Comparison of ENCODE assay signal across 8 cellular contexts in the genomic region with DNA sequence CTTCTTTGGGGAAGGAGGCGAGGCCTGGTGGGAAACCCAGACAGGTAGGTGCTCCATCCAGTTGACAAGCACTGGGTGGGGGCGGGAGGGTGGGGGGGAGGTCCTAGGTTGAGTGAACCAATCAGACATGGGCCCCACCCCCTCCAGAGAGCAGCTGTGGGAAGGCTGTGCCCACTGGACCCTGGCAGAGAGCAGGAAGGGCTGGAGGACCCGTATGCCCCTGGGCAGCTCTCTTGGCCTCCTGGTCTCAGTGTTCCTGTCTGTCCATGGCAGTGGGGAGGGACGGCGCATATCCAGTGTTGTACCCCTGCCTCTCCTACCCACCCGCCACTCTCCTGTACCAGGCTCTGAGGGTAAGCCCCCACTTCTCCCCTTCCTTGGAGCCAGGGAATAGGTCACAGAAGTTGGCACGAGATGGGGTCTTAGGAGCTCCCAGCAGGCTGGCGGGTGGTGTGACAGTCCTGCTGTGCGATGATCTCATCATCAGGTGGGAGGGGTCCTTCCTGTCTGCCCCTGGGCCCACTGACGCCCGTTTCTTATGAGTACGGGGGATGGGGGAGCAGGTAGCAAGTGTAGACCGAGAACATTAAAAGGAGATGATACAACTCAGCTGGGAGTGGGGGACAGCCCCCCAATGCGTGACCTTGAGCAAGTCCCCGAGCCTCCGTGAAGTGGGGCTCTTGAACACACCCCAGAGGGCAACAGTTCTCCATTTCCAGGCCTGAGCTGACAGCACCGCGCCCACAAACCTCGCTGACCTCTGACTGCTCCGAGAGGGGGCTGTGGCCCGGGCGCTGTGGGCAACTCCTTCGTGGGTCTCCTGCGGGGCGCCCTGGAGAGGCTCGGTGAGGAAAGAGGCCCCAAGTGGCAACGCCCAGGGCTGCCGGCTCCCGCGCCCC. TPM values are rescaled to one million over a fixed set of nuclear protein-coding genes. Genes with fewer than 3 reads are reported as not detected.
DNase-seq lines count a peak whose midpoint lies in the region; ATAC-seq and TF ChIP-seq lines count a peak whose summit lies in the region.

No MANE protein-coding gene starts in this region.

- H3K9me3 Mint-ChIP-seq in activated T-helper 1 cell treated with anti-CD3 and anti-CD28 coated beads, Interleukin-12 subunit alpha, Interleukin-12 subunit beta, Interleukin-2, Interleukin-4 antibody, amounts not matched to agents 30 ng/mL and 10 ng/mL and 1 ng/mL, durations not matched to agents 14 hours and 24 hours and 36 hours: no peaks in the 10 kb centered on the region
- H3K9me3 Mint-ChIP-seq in memory B cell: no peaks in the 10 kb centered on the region

- peaks cover 14% of the 10 kb centered on the region for H3K27me3 Mint-ChIP-seq in activated T-helper 1 cell treated with anti-CD3 and anti-CD28 coated beads, Interleukin-12 subunit alpha, Interleukin-12 subunit beta, Interleukin-2, Interleukin-4 antibody, amounts not matched to agents 30 ng/mL and 10 ng/mL and 1 ng/mL, durations not matched to agents 14 hours and 24 hours and 36 hours (ENCODE audit: insufficient read depth)
- H3K27me3 Mint-ChIP-seq in memory B cell: no peaks in the 10 kb centered on the region

- peak overlapping the region; percentile 79 for H3K4me3 Mint-ChIP-seq in activated T-helper 1 cell treated with anti-CD3 and anti-CD28 coated beads, Interleukin-12 subunit alpha, Interleukin-12 subunit beta, Interleukin-2, Interleukin-4 antibody, amounts not matched to agents 30 ng/mL and 10 ng/mL and 1 ng/mL, durations not matched to agents 14 hours and 24 hours and 36 hours
- peak overlapping the region; percentile 92 for H3K4me3 Mint-ChIP-seq in memory B cell

- H3K27me3 ChIP-seq in left ventricle myocardium inferior (ENCODE audit: low read depth) (no peaks in the 10 kb centered on the region), right atrium auricular region (no peaks in the 10 kb centered on the region), vagina (no peaks in the 10 kb centered on the region)

- H3K4me3 ChIP-seq in left ventricle myocardium inferior (peak overlapping the region; percentile 76), right atrium auricular region (peak overlapping the region in 1 of 2 donors; percentile 60), vagina (peak overlapping the region; percentile 57 to 80)

- peaks cover 20% of the 10 kb centered on the region for H3K4me1 Mint-ChIP-seq in activated T-helper 1 cell treated with anti-CD3 and anti-CD28 coated beads, Interleukin-12 subunit alpha, Interleukin-12 subunit beta, Interleukin-2, Interleukin-4 antibody, amounts not matched to agents 30 ng/mL and 10 ng/mL and 1 ng/mL, durations not matched to agents 14 hours and 24 hours and 36 hours (ENCODE audit: low read depth)
- peaks cover 39% of the 10 kb centered on the region for H3K4me1 Mint-ChIP-seq in memory B cell

- no peak for TF ChIP-seq POLR2A in vagina (IDR thresholded peaks at IDR 0.05)

- ATAC-seq in memory B cell (ENCODE audit: low read depth) (no peak), GM18858 (IDR thresholded peaks at IDR 0.05; ENCODE audit: unreplicated experiment) (no peak), Right ventricle myocardium superior (ENCODE audit: poor library complexity) (no peak)

- H3K9me3 ChIP-seq in left ventricle myocardium inferior (replicated peaks) (no peaks in the 10 kb centered on the region), right atrium auricular region (no peaks in the 10 kb centered on the region), vagina (no peaks in the 10 kb centered on the region)

- H3K27ac Mint-ChIP-seq in activated T-helper 1 cell treated with anti-CD3 and anti-CD28 coated beads, Interleukin-12 subunit alpha, Interleukin-12 subunit beta, Interleukin-2, Interleukin-4 antibody, amounts not matched to agents 30 ng/mL and 10 ng/mL and 1 ng/mL, durations not matched to agents 14 hours and 24 hours and 36 hours: no peak overlapping the region
- no peak overlapping the region for H3K27ac Mint-ChIP-seq in memory B cell

- H3K27ac ChIP-seq in left ventricle myocardium inferior (replicated peaks) (peak overlapping the region; percentile 78), right atrium auricular region (peak overlapping the region in 1 of 2 donors; percentile 75), vagina (peak overlapping the region; percentile 67)

- TF ChIP-seq CTCF in left ventricle myocardium inferior (IDR thresholded peaks at IDR 0.05; ENCODE audit: borderline replicate concordance) (no peak), right atrium auricular region (IDR thresholded peaks at IDR 0.05) (no peak), vagina (IDR thresholded peaks at IDR 0.05) (no peak)

- H3K36me3 Mint-ChIP-seq in activated T-helper 1 cell treated with anti-CD3 and anti-CD28 coated beads, Interleukin-12 subunit alpha, Interleukin-12 subunit beta, Interleukin-2, Interleukin-4 antibody, amounts not matched to agents 30 ng/mL and 10 ng/mL and 1 ng/mL, durations not matched to agents 14 hours and 24 hours and 36 hours (ENCODE audit: low read depth): no peaks in the 10 kb centered on the region
- H3K36me3 Mint-ChIP-seq in memory B cell: no peaks in the 10 kb centered on the region

- H3K4me1 ChIP-seq in left ventricle myocardium inferior (peaks cover 38% of the 10 kb centered on the region), right atrium auricular region (peaks cover 0 to 42% of the 10 kb centered on the region in 2 donors), vagina (peaks cover 31% of the 10 kb centered on the region)

- DNase-seq in left ventricle myocardium inferior: no peak
- no peak for DNase-seq in right atrium auricular region (ENCODE audit: low spot score)
- DNase-seq in activated T-helper 1 cell treated with anti-CD3 and anti-CD28 coated beads, Interleukin-12 subunit alpha, Interleukin-12 subunit beta, Interleukin-2, Interleukin-4 antibody, amounts not matched to agents 30 ng/mL and 10 ng/mL and 1 ng/mL, durations not matched to agents 14 hours and 24 hours and 36 hours (ENCODE audit: low spot score): no peak
- no peak for DNase-seq in memory B cell (ENCODE audit: low spot score in 2 of 2)
- DNase-seq in vagina (ENCODE audit: extremely low spot score in 2 of 2): peak in 1 of 2 donors; percentile 91
- no peak for DNase-seq in nucleus accumbens (lab: John Stamatoyannopoulos, UW)
- DNase-seq in Right ventricle myocardium superior: no peak

- no peaks in the 10 kb centered on the region for H3K36me3 ChIP-seq in left ventricle myocardium inferior
- H3K36me3 ChIP-seq in right atrium auricular region: no peaks in the 10 kb centered on the region
- H3K36me3 ChIP-seq in vagina: no peaks in the 10 kb centered on the region

- intact Hi-C loops in left ventricle myocardium inferior (cut with micrococcal nuclease) (no loop called here), vagina (cut with DNase I) (no loop called here), Right ventricle myocardium superior (cut with DNase I) (no loop called here)
- intact Hi-C loops in activated T-helper 1 cell treated with anti-CD3 and anti-CD28 coated beads, Interleukin-12 subunit alpha, Interleukin-12 subunit beta, Interleukin-2, Interleukin-4 antibody, amounts not matched to agents 30 ng/mL and 10 ng/mL and 1 ng/mL, durations not matched to agents 14 hours and 24 hours and 36 hours (cut with micrococcal nuclease): loop anchor here (1.0 to 10.0 kb wide), 7 partner anchors 82 to 1065 kb away; a partner anchor contains a TSS

RNA-seq across cellular contexts. Expression of a gene that starts 1.2 kb away (rescaled TPM):
- total RNA-seq in left ventricle myocardium inferior (5.7 TPM), right atrium auricular region (1 to 10 TPM; 1.7 to 2.4 TPM), vagina (1.7 TPM), Right ventricle myocardium superior (3.6 TPM)
- 20.6 and 21.7 TPM in 2 replicates for total RNA-seq in activated T-helper 1 cell treated with anti-CD3 and anti-CD28 coated beads, Interleukin-12 subunit alpha, Interleukin-12 subunit beta, Interleukin-2, Interleukin-4 antibody, amounts not matched to agents 30 ng/mL and 10 ng/mL and 1 ng/mL, durations not matched to agents 14 hours and 24 hours and 36 hours
